ENCODE assay signal across 8 cellular contexts in the genomic region with DNA sequence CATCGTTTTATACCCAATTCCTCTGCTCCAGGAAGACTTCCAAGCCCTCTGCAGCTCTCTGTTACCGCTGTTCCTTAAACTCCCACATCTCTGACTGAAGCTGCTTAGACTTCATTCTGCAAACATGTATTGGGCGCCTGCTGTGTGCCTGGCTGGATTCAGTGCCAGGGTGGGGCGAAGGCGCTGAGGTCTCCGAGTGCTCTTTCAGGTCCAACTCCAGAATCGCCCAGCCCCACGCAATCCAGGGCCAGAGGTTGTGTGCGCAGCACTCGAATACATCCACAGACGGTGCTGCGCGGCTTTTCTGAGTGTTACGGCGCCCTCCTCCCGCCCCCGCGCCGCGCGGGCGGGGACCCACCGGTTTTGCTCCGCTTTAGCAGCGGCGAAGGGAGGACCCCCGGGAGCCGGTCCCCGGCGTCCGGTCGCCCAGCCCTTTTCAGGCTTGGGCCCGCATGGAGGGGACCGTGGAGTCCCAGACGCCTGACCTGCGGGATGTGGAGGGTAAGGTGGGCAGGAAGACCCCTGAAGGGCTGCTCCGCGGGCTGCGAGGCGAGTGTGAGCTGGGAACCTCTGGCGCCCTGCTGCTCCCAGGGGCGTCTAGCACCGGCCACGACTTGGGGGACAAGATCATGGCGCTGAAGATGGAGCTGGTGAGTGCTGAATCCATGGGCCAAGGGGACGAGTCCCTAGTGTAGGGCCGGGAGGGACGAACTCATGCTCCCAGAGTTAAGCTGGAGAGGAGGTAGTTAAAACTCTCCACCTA. TPM values are rescaled to one million over a fixed set of nuclear protein-coding genes. Genes with fewer than 3 reads are reported as not detected.
DNase-seq lines count a peak whose midpoint lies in the region; ATAC-seq and TF ChIP-seq lines count a peak whose summit lies in the region.

A gene with protein sequence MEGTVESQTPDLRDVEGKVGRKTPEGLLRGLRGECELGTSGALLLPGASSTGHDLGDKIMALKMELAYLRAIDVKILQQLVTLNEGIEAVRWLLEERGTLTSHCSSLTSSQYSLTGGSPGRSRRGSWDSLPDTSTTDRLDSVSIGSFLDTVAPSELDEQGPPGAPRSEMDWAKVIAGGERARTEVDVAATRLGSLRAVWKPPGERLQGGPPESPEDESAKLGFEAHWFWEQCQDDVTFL (plus strand): TSS at position 360 of the 763 bp plus-strand sequence. CDS start 93 bp downstream, at position 453.

- no peaks in the 10 kb centered on the region for H3K9me2 ChIP-seq in SU-DHL-6 (replicated peaks; ENCODE audit: insufficient read depth, low read length)

- no peaks in the 10 kb centered on the region for H3K79me2 ChIP-seq in SU-DHL-6 (ENCODE audit: insufficient read depth, low read length)

- peak within 1 kb of the TSS; percentile 17 for H2AFZ ChIP-seq in SU-DHL-6 (ENCODE audit: low read depth, low read length, severe bottlenecking)

- DNase-seq in SKM-1 treated with dmso at 0.1 percent for 144 hours (lab: John Stamatoyannopoulos, UW; ENCODE audit: unreplicated experiment) (peak; percentile 4), SKM-1 (lab: John Stamatoyannopoulos, UW; ENCODE audit: unreplicated experiment) (no peak), cardiac fibroblast (ENCODE audit: low read depth in 2 of 2) (peak; percentile 66 to 79), iPS-NIHi11 (ENCODE audit: low spot score) (peak; percentile 67), sciatic nerve (ENCODE audit: low spot score) (peak; percentile 78), NCI-H1436 treated with DMSO at 0.1 percent for 48 hours (lab: John Stamatoyannopoulos, UW) (no peak)

- ATAC-seq in sciatic nerve (peak; percentile 81), HG02642 (IDR thresholded peaks at IDR 0.05; ENCODE audit: poor library complexity, unreplicated experiment) (no peak)

- H3K9me3 ChIP-seq in SU-DHL-6 (ENCODE audit: insufficient read depth, low read length) = no peaks in the 10 kb centered on the region

- no peaks in the 10 kb centered on the region for H4K20me1 ChIP-seq in SU-DHL-6 (ENCODE audit: low read depth, low read length)

- peak within 1 kb of the TSS; percentile 6 for H3K4me3 ChIP-seq in SU-DHL-6 (ENCODE audit: insufficient read depth, low read length, poor library complexity, severe bottlenecking)
- peak within 1 kb of the TSS; percentile 66 to 87 for H3K4me3 ChIP-seq in cardiac fibroblast (replicated peaks in 1 of 2; ENCODE audit: low read depth in 2 of 2, low read length in 2 of 2)

- peaks cover 9% of the 10 kb centered on the region; the same call in 1 of the 2 replicates for H3F3A ChIP-seq in SU-DHL-6 (ENCODE audit: insufficient read depth)

- no peaks in the 10 kb centered on the region for H3K36me3 ChIP-seq in SU-DHL-6 (ENCODE audit: low read length)

- peak within 1 kb of the TSS; percentile 15; the same call in 1 of the 2 replicates for H3K9ac ChIP-seq in SU-DHL-6 (ENCODE audit: low read length)

- intact Hi-C loops in sciatic nerve (cut with DNase I) = no loop called here

- H3K27ac ChIP-seq in SU-DHL-6 (ENCODE audit: low read depth, low read length) = no peak within 1 kb of the TSS

- H3K27me3 ChIP-seq in SU-DHL-6 (ENCODE audit: low read length) = no peaks in the 10 kb centered on the region

- TF ChIP-seq CTCF in SU-DHL-6 (IDR thresholded peaks at IDR 0.05; ENCODE audit: insufficient read depth, low read length, poor library complexity, severe bottlenecking) (no peak), cardiac fibroblast (IDR thresholded peaks at IDR 0.05; ENCODE audit: low read depth, low read length) (no peak)

- peak within 1 kb of the TSS; percentile 37 for H3K4me2 ChIP-seq in SU-DHL-6 (ENCODE audit: low read depth, low read length, poor library complexity, severe bottlenecking)

RNA-seq across cellular contexts. Expression of the gene that starts here (rescaled TPM):
- total RNA-seq in sciatic nerve = 16.1 TPM

Comparison
In these comparisons a context has a peak if more than half of its experiments do, and no peak if none do; other contexts are left out.
1. DNase-seq: peak in SKM-1 treated with dmso at 0.1 percent for 144 hours (single experiment), cardiac fibroblast (2 of 2), iPS-NIHi11 (single experiment) and sciatic nerve (single experiment); none in SKM-1 (single experiment) and NCI-H1436 treated with DMSO at 0.1 percent for 48 hours (single experiment).